In genomic region chr7:30911561-30911969, GRCh38 we compare ENCODE assay signal across 12 cellular contexts. TPM values are rescaled to one million over a fixed set of nuclear protein-coding genes. Genes with fewer than 3 reads are reported as not detected.
A peak's percentile ranks its signal among the peaks of the same experiment; 100 is the strongest.
DNase-seq lines count a peak whose midpoint lies in the region; ATAC-seq, FAIRE-seq and TF ChIP-seq lines count a peak whose summit lies in the region.
"Had no signal": no experiment of that assay in that cellular context is flagged by ENCODE, and none has a peak within 500 bp of the region (broad histone marks: within the 10 kb centered on the region; RNA-seq: fewer than 3 reads in every experiment).

TSS of gene AQP1 (plus strand) at chr7:30911853. CDS start at chr7:30911910, 57 bp downstream.

- H3K27me3 ChIP-seq in SK-N-SH (ENCODE audit: insufficient read depth) (no peaks in the 10 kb centered on the region), gastroesophageal sphincter (no peaks in the 10 kb centered on the region)

- CTCF ChIA-PET in SK-N-SH (lab: Yijun Ruan, JAX): interaction anchor here (0.6 to 10.9 kb wide), 8 partner anchors 13 to 223 kb away, joined by 3 to 84 read pairs (median 6); no protein-coding TSS in a partner anchor

- peaks cover 13 to 79% of the 10 kb centered on the region in 2 experiments; a peak in 3 of 4 replicates for H3K4me1 ChIP-seq in SK-N-SH (ENCODE audit: control insufficient read depth in 1 of 2, insufficient read depth in 2 of 2, low read depth in 1 of 2, low read length in 1 of 2)
- peaks cover 0 to 97% (median 54%) of the 10 kb centered on the region in 3 donors for H3K4me1 ChIP-seq in gastroesophageal sphincter

- H3K36me3 ChIP-seq in SK-N-SH (replicated peaks in 1 of 2; ENCODE audit: control insufficient read depth in 1 of 2, insufficient read depth in 2 of 2, low read length in 1 of 2) (no peaks in the 10 kb centered on the region), gastroesophageal sphincter (no peaks in the 10 kb centered on the region)

- no peak within 1 kb of the TSS for H2AFZ ChIP-seq in SK-N-SH (ENCODE audit: low read depth)

- no peak for TF ChIP-seq EP300 in SK-N-SH (IDR thresholded peaks at IDR 0.05; ENCODE audit: borderline replicate concordance in 1 of 2, low read depth in 1 of 2, low read length in 1 of 2)
- no peak for TF ChIP-seq EP300 in gastroesophageal sphincter (IDR thresholded peaks at IDR 0.05)

- H3F3A ChIP-seq in SK-N-SH (replicated peaks; ENCODE audit: insufficient read depth): no peaks in the 10 kb centered on the region

- no peaks in the 10 kb centered on the region for H4K20me1 ChIP-seq in SK-N-SH (ENCODE audit: insufficient read depth)

- TF ChIP-seq CTCF in SK-N-SH (IDR thresholded peaks at IDR 0.05): no peak
- TF ChIP-seq CTCF in gastroesophageal sphincter (IDR thresholded peaks at IDR 0.05): peak in 2 of 4 experiments; percentile 20 to 53

- peak; percentile 66 for FAIRE-seq in urothelium cell line (lab: Jason Lieb, UNC)
- FAIRE-seq: A549, GM12878 had no signal

- POLR2A ChIA-PET in SK-N-SH (lab: Yijun Ruan, JAX): no interaction called here

- TF ChIP-seq POLR2A in gastroesophageal sphincter (IDR thresholded peaks at IDR 0.05): peak; percentile 94 to 96

- ATAC-seq in SK-N-SH treated with all-trans-retinoic acid at 6 μM for 48 hours (no peak), gastroesophageal sphincter (peak; percentile 82), GM21423 (IDR thresholded peaks at IDR 0.05; ENCODE audit: unreplicated experiment) (no peak)
- ATAC-seq: A549; effector memory CD8-positive, alpha-beta T cell; GM12878 had no signal

- WGBS in SK-N-SH (ENCODE audit: low lambda C conversion rate): 74% methylated on average over 12 of the region's 12 CpGs
- 0% methylated on average over 2 of the region's 12 CpGs; no CpG with 5 or more reads in 1 of the 2 donors for WGBS in gastroesophageal sphincter (ENCODE audit: low coverage in 1 of 2), 2 donors

- H3K4me3 ChIP-seq in SK-N-SH (ENCODE audit: low read depth in 2 of 2, low read length in 1 of 2) (no peak within 1 kb of the TSS; a peak in 1 of 4 replicates), gastroesophageal sphincter (peak within 1 kb of the TSS; percentile 45 to 54)
- H3K4me3 ChIP-seq: A549, GM12878 had no signal

- H3K9ac ChIP-seq in SK-N-SH: no peak within 1 kb of the TSS

- DNase-seq in SK-N-SH (peak; percentile 67), nucleus accumbens (lab: John Stamatoyannopoulos, UW) (peak in 37 of 56 donors; percentile 9 to 75 (median 44)), urothelium cell line (ENCODE audit: low spot score) (peak; percentile 74), NK-92 (lab: John Stamatoyannopoulos, UW; ENCODE audit: unreplicated experiment) (no peak)
- DNase-seq in activated CD8-positive, alpha-beta memory T cell treated with anti-CD3 and anti-CD28 coated beads for 24 hours: no peak
- DNase-seq: effector memory CD8-positive, alpha-beta T cell had no signal

- TF ChIP-seq RAD21 in SK-N-SH (IDR thresholded peaks at IDR 0.05; ENCODE audit: low read length): no peak

- 0 out of 2 replicates have a peak within 1 kb of the TSS, but pooled peaks have one; percentile 11 for H3K4me2 ChIP-seq in SK-N-SH
- H3K4me2 ChIP-seq: A549 had no signal

- peak within 1 kb of the TSS in 1 of 2 experiments; percentile 86; a peak in 2 of 4 replicates for H3K27ac ChIP-seq in SK-N-SH (ENCODE audit: low read depth in 2 of 2, low read length in 1 of 2)
- H3K27ac ChIP-seq in gastroesophageal sphincter: peak within 1 kb of the TSS; percentile 64 to 91 (median 86)
- H3K27ac ChIP-seq: A549 had no signal

- no peaks in the 10 kb centered on the region for H3K79me2 ChIP-seq in SK-N-SH (ENCODE audit: insufficient read depth)

- H3K9me2 ChIP-seq in SK-N-SH: no peaks in the 10 kb centered on the region

- H3K9me3 ChIP-seq in SK-N-SH: no peaks in the 10 kb centered on the region
- no peaks in the 10 kb centered on the region for H3K9me3 ChIP-seq in gastroesophageal sphincter
- H3K9me3 ChIP-seq: A549 had no signal

TF ChIP-seq in SK-N-SH, 30 proteins besides CTCF, POLR2A, EP300 and RAD21:
- no peak for TF ChIP-seq SIN3A (IDR thresholded peaks at IDR 0.05; ENCODE audit: borderline replicate concordance, low read depth, low read length)

TF ChIP-seq in SK-N-SH treated with all-trans-retinoic acid at 6 μM for 48 hours, 23 proteins besides CTCF, POLR2A, EP300 and RAD21:
- TF ChIP-seq PATZ1 (CRISPR knock-in tag; IDR thresholded peaks at IDR 0.05; ENCODE audit: borderline replicate concordance) (no peak), ESRRG (CRISPR knock-in tag; IDR thresholded peaks at IDR 0.05) (no peak), ISL1 (CRISPR knock-in tag; IDR thresholded peaks at IDR 0.05) (no peak), TCF4 (CRISPR knock-in tag; IDR thresholded peaks at IDR 0.05; ENCODE audit: borderline replicate concordance) (no peak), OSR1 (CRISPR knock-in tag; IDR thresholded peaks at IDR 0.05) (no peak), TOX (CRISPR knock-in tag; IDR thresholded peaks at IDR 0.05; ENCODE audit: borderline replicate concordance) (no peak), ZNF565 (CRISPR knock-in tag; conservative IDR thresholded peaks at IDR 0.05; ENCODE audit: low read depth) (no peak), SNAI2 (CRISPR knock-in tag; IDR thresholded peaks at IDR 0.05) (no peak), CSDC2 (CRISPR knock-in tag; IDR thresholded peaks at IDR 0.05) (no peak), ZNF70 (CRISPR knock-in tag; IDR thresholded peaks at IDR 0.05) (no peak), ZNF8 (CRISPR knock-in tag; IDR thresholded peaks at IDR 0.05) (no peak)
- TF ChIP-seq, protein P1, sequence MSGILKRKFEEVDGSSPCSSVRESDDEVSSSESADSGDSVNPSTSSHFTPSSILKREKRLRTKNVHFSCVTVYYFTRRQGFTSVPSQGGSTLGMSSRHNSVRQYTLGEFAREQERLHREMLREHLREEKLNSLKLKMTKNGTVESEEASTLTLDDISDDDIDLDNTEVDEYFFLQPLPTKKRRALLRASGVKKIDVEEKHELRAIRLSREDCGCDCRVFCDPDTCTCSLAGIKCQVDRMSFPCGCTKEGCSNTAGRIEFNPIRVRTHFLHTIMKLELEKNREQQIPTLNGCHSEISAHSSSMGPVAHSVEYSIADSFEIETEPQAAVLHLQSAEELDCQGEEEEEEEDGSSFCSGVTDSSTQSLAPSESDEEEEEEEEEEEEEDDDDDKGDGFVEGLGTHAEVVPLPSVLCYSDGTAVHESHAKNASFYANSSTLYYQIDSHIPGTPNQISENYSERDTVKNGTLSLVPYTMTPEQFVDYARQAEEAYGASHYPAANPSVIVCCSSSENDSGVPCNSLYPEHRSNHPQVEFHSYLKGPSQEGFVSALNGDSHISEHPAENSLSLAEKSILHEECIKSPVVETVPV (CRISPR knock-in tag; IDR thresholded peaks at IDR 0.05): no peak

RNA-seq across cellular contexts. Expression of gene AQP1, which starts in this region (rescaled TPM):
- polyA plus RNA-seq in SK-N-SH (2012; rRNA removed): 1.7 and 2.4 TPM in 2 replicates
- 1.5 and 1.6 TPM in 2 replicates for polyA plus RNA-seq in SK-N-SH (2012; cell fraction: cytosol; rRNA removed)
- polyA plus RNA-seq in SK-N-SH (2012; cell fraction: nucleus; rRNA removed): 7.0 and 8.4 TPM in 2 replicates
- 100 to 1,000 TPM; 439 to 589 (median 503) TPM for total RNA-seq in gastroesophageal sphincter
- polyA plus RNA-seq: IgD-negative memory B cell had no signal

Comparison
In these comparisons a context has a peak if more than half of its experiments do, and no peak if none do; other contexts are left out.
1. DNase-seq: peak in SK-N-SH (single experiment), nucleus accumbens (37 of 56) and urothelium cell line (single experiment); none in activated CD8-positive, alpha-beta memory T cell treated with anti-CD3 and anti-CD28 coated beads for 24 hours (single experiment) and NK-92 (single experiment).
2. H3K4me3 ChIP-seq: peak in gastroesophageal sphincter (2 of 2); none in SK-N-SH (0 of 2).